In genomic region chr14:89418452-89418851, GRCh38 we compare ENCODE assay signal across 8 cellular contexts. TPM values are rescaled to one million over a fixed set of nuclear protein-coding genes. Genes with fewer than 3 reads are reported as not detected.
DNase-seq lines count a peak whose midpoint lies in the region; ATAC-seq and TF ChIP-seq lines count a peak whose summit lies in the region.

No MANE protein-coding gene starts in this region.

- H3K36me3 ChIP-seq in heart left ventricle: peaks cover 0 to 8% (median 0%) of the 10 kb centered on the region in 9 donors
- no peaks in the 10 kb centered on the region for H3K36me3 ChIP-seq in stomach

- no peaks in the 10 kb centered on the region for H3K27me3 Mint-ChIP-seq in T-helper 1 cell treated with Interleukin-12 subunit alpha and Interleukin-12 subunit beta and Interleukin-4 antibody, amounts not matched to agents 30 μg/mL and 1 μg/mL, for 36 hours (ENCODE audit: low read depth)
- H3K27me3 Mint-ChIP-seq in T-cell: no peaks in the 10 kb centered on the region

- ATAC-seq in T-cell (replicated peaks in 1 of 4): peak in 1 of 4 experiments; percentile 8
- peak in 3 of 4 donors; percentile 1 to 18 (median 3) for ATAC-seq in heart left ventricle
- no peak for ATAC-seq in HG02840 (IDR thresholded peaks at IDR 0.05; ENCODE audit: low FRiP score, unreplicated experiment)

- TF ChIP-seq CTCF in heart left ventricle (IDR thresholded peaks at IDR 0.05) (no peak), stomach (IDR thresholded peaks at IDR 0.05) (no peak)

- no peaks in the 10 kb centered on the region for H3K9me3 Mint-ChIP-seq in T-helper 1 cell treated with Interleukin-12 subunit alpha and Interleukin-12 subunit beta and Interleukin-4 antibody, amounts not matched to agents 30 μg/mL and 1 μg/mL, for 36 hours
- no peaks in the 10 kb centered on the region for H3K9me3 Mint-ChIP-seq in T-cell

- H3K27ac ChIP-seq in heart left ventricle: peak overlapping the region; percentile 87 to 97 (median 94)
- peak overlapping the region in 4 of 5 donors; percentile 87 to 99 (median 94) for H3K27ac ChIP-seq in stomach

- CTCF ChIA-PET in T-cell (lab: Charles Lee): interaction anchor here (0.6 to 1.0 kb wide), 3 partner anchors 37 to 240 kb away, joined by 3 to 4 read pairs (median 3); no protein-coding TSS in a partner anchor

- peak overlapping the region; percentile 36 for H3K27ac Mint-ChIP-seq in T-helper 1 cell treated with Interleukin-12 subunit alpha and Interleukin-12 subunit beta and Interleukin-4 antibody, amounts not matched to agents 30 μg/mL and 1 μg/mL, for 36 hours
- H3K27ac Mint-ChIP-seq in T-cell: peak overlapping the region; percentile 62 to 89

- POLR2A ChIA-PET in T-cell (lab: Charles Lee): interaction anchor here (0.5 to 0.7 kb wide), 3 partner anchors 289 to 964 kb away, joined by 3 to 7 read pairs (median 3); no protein-coding TSS in a partner anchor

- H3K27me3 ChIP-seq in heart left ventricle (no peaks in the 10 kb centered on the region), stomach (no peaks in the 10 kb centered on the region)

- intact Hi-C loops in heart left ventricle (cut with DNase I) (loop anchor here (5.0 to 10.0 kb wide), 16 partner anchors 111 to 496 kb away; no protein-coding TSS in a partner anchor), stomach (cut with DNase I; ENCODE audit: low total_unique reads) (no loop called here)

- DNase-seq in T-helper 1 cell (no peak), T-cell (peak in 6 of 34 experiments; percentile 6 to 37 (median 16)), heart left ventricle (peak in 1 of 5 donors; percentile 47), stomach (no peak), GM19240 (ENCODE audit: insufficient read length, low spot score) (no peak), OCI-M2 (lab: John Stamatoyannopoulos, UW; ENCODE audit: unreplicated experiment) (no peak)

- peak overlapping the region; percentile 39 for H3K4me3 Mint-ChIP-seq in T-helper 1 cell treated with Interleukin-12 subunit alpha and Interleukin-12 subunit beta and Interleukin-4 antibody, amounts not matched to agents 30 μg/mL and 1 μg/mL, for 36 hours
- peak overlapping the region; percentile 51 to 92 (median 80) for H3K4me3 Mint-ChIP-seq in T-cell

- TF ChIP-seq POLR2A in heart left ventricle (IDR thresholded peaks at IDR 0.05) (no peak), stomach (IDR thresholded peaks at IDR 0.05) (no peak)

- WGBS in heart left ventricle, 4 donors: 29 to 50% (median 37%) methylated on average over 7 of the region's 7 CpGs
- 64 to 84% (median 73%) methylated on average over 7 of the region's 7 CpGs for WGBS in stomach, 5 donors

- H3K4me3 ChIP-seq in heart left ventricle (peak overlapping the region in 6 of 12 donors; percentile 62 to 98 (median 78)), stomach (peak overlapping the region in 2 of 4 donors; percentile 91 to 92)

- H3K4me1 Mint-ChIP-seq in T-helper 1 cell treated with Interleukin-12 subunit alpha and Interleukin-12 subunit beta and Interleukin-4 antibody, amounts not matched to agents 30 μg/mL and 1 μg/mL, for 36 hours (ENCODE audit: low read depth): peaks cover 46% of the 10 kb centered on the region
- peaks cover 57 to 59% (median 58%) of the 10 kb centered on the region in 3 donors for H3K4me1 Mint-ChIP-seq in T-cell

- TF ChIP-seq EP300 in stomach (IDR thresholded peaks at IDR 0.05): no peak

- H3K4me1 ChIP-seq in heart left ventricle: peaks cover 0 to 55% (median 32%) of the 10 kb centered on the region in 12 donors
- peaks cover 28 to 73% (median 50%) of the 10 kb centered on the region in 4 donors for H3K4me1 ChIP-seq in stomach

- H3K9me3 ChIP-seq in heart left ventricle: no peaks in the 10 kb centered on the region
- no peaks in the 10 kb centered on the region for H3K9me3 ChIP-seq in stomach

- peaks cover 11% of the 10 kb centered on the region for H3K36me3 Mint-ChIP-seq in T-helper 1 cell treated with Interleukin-12 subunit alpha and Interleukin-12 subunit beta and Interleukin-4 antibody, amounts not matched to agents 30 μg/mL and 1 μg/mL, for 36 hours (ENCODE audit: low read depth)
- H3K36me3 Mint-ChIP-seq in T-cell: no peaks in the 10 kb centered on the region

RNA-seq across cellular contexts. Expression of gene FOXN3, which starts 1.4 kb away (rescaled TPM):
- total RNA-seq in T-cell: 100 to 1,000 TPM in 3 of 5 donors, 10 to 100 TPM in 2; 92.8 to 176 (median 103) TPM
- total RNA-seq in heart left ventricle: 100 to 1,000 TPM; 102 to 161 (median 113) TPM
- polyA plus RNA-seq in heart left ventricle: 10 to 100 TPM; 24.4 to 35.3 TPM
- total RNA-seq in stomach: 100 to 1,000 TPM in 3 of 5 donors, 10 to 100 TPM in 2; 37.4 to 126 (median 100) TPM
- polyA plus RNA-seq in stomach: 10 to 100 TPM; 12.5 to 38.5 (median 23.0) TPM
